ENCODE assay signal across 8 cellular contexts in genomic region chr1:153355445-153356071, GRCh38. TPM values are rescaled to one million over a fixed set of nuclear protein-coding genes. Genes with fewer than 3 reads are reported as not detected.
DNase-seq lines count a peak whose midpoint lies in the region; ATAC-seq and TF ChIP-seq lines count a peak whose summit lies in the region.

No MANE protein-coding gene starts in this region.

- H3K4me3 Mint-ChIP-seq in T-helper 17 cell: no peak overlapping the region

- CTCF ChIA-PET in AG04449 (lab: Yijun Ruan, JAX): interaction anchor here (0.7 to 14.9 kb wide), 10 partner anchors 9 to 304 kb away, joined by 3 to 527 read pairs (median 4); partner anchors contain the start of gene S100A12

- WGBS in sigmoid colon, 2 donors: 40 to 54% methylated on average over 10 of the region's 10 CpGs

- POLR2A ChIA-PET in AG04449 (lab: Yijun Ruan, JAX): no interaction called here

- H3K36me3 ChIP-seq in mucosa of descending colon (ENCODE audit: low read depth) (no peaks in the 10 kb centered on the region), sigmoid colon (no peaks in the 10 kb centered on the region)

- no peaks in the 10 kb centered on the region for H3K4me1 ChIP-seq in mucosa of descending colon (ENCODE audit: low read depth)
- H3K4me1 ChIP-seq in sigmoid colon: no peaks in the 10 kb centered on the region

- no peak overlapping the region for H3K27ac ChIP-seq in sigmoid colon

- H3K4me1 Mint-ChIP-seq in T-helper 17 cell: peaks cover 26% of the 10 kb centered on the region

- H3K4me3 ChIP-seq in AG04449 (ENCODE audit: low read depth, low read length): no peak overlapping the region
- no peak overlapping the region for H3K4me3 ChIP-seq in mucosa of descending colon
- H3K4me3 ChIP-seq in sigmoid colon: no peak overlapping the region

- no peaks in the 10 kb centered on the region for H3K9me3 ChIP-seq in T-helper 17 cell (ENCODE audit: control insufficient read depth, low read length, poor library complexity, severe bottlenecking)
- no peaks in the 10 kb centered on the region for H3K9me3 ChIP-seq in mucosa of descending colon
- H3K9me3 ChIP-seq in sigmoid colon: no peaks in the 10 kb centered on the region

- TF ChIP-seq CTCF in AG04449 (IDR thresholded peaks at IDR 0.05; ENCODE audit: insufficient read depth, low read length, missing control alignments) (peak; percentile 41), GM12874 (IDR thresholded peaks at IDR 0.05; ENCODE audit: insufficient read depth, low read depth, low read length) (peak; percentile 74), mucosa of descending colon (IDR thresholded peaks at IDR 0.05) (no peak), sigmoid colon (IDR thresholded peaks at IDR 0.05) (peak in 2 of 4 experiments; percentile 8 to 13)

- no peak overlapping the region for H3K27ac Mint-ChIP-seq in T-helper 17 cell

- peaks cover 14% of the 10 kb centered on the region for H3K27me3 Mint-ChIP-seq in T-helper 17 cell

- no peak for TF ChIP-seq EP300 in sigmoid colon (IDR thresholded peaks at IDR 0.05)

- peaks cover 0 to 13% (median 0%) of the 10 kb centered on the region in 3 donors for H3K27me3 ChIP-seq in sigmoid colon

- TF ChIP-seq POLR2A in sigmoid colon (IDR thresholded peaks at IDR 0.05): no peak

- intact Hi-C loops in mucosa of descending colon (cut with DNase I, micrococcal nuclease): loop anchor here in 1 of 2 donors (5.0 kb wide), 1 partner anchor 142 kb away; no protein-coding TSS in a partner anchor
- intact Hi-C loops in sigmoid colon (cut with DNase I): no loop called here

- DNase-seq in AG04449 (ENCODE audit: low read depth, low spot score): no peak
- DNase-seq in NCI-H1436 treated with DMSO at 0.1 percent for 48 hours (lab: John Stamatoyannopoulos, UW): peak; percentile 7
- peak in 2 of 3 donors; percentile 15 to 19 for DNase-seq in T-helper 17 cell
- DNase-seq in ecto neural progenitor cell (ENCODE audit: low spot score): peak; percentile 65
- DNase-seq in mucosa of descending colon: peak; percentile 43 to 76 (median 60)
- DNase-seq in sigmoid colon: no peak
- no peak for DNase-seq in mesenteric fat pad (ENCODE audit: low spot score)

- ATAC-seq in T-helper 17 cell: peak; percentile 74
- ATAC-seq in mucosa of descending colon: peak; percentile 81

- H3K36me3 Mint-ChIP-seq in T-helper 17 cell (ENCODE audit: low read depth): peaks cover 2% of the 10 kb centered on the region

RNA-seq across cellular contexts. Expression of gene S100A9, which starts 2.1 kb away (rescaled TPM):
- 100 to 1,000 TPM in 1 of 2 donors, 10 to 100 TPM in 1; 11.9 to 138 TPM for total RNA-seq in T-helper 17 cell
- total RNA-seq in mucosa of descending colon: 100 to 1,000 TPM in 1 of 3 donors, 10 to 100 TPM in 1, 1 to 10 TPM in 1; 5.5 to 151 (median 75.0) TPM
- total RNA-seq in sigmoid colon: 100 to 1,000 TPM in 3 of 4 donors, 10 to 100 TPM in 1; 73.4 to 943 (median 280) TPM
- 100 to 1,000 TPM; 221 to 449 (median 351) TPM for polyA plus RNA-seq in sigmoid colon
- total RNA-seq in mesenteric fat pad: 892 TPM

RNA-seq across cellular contexts. Expression of gene PGLYRP4, which starts 6.9 kb away (rescaled TPM):
- total RNA-seq in T-helper 17 cell: not detected
- total RNA-seq in mucosa of descending colon: not detected
- not detected for total RNA-seq in sigmoid colon
- 1 to 10 TPM in 1 of 3 donors, not detected in 2; 1.1 TPM for polyA plus RNA-seq in sigmoid colon
- total RNA-seq in mesenteric fat pad: not detected

RNA-seq across cellular contexts. Expression of gene S100A12, which starts 19.9 kb away (rescaled TPM):
- total RNA-seq in T-helper 17 cell: 1 to 10 TPM; 2.0 to 9.1 TPM
- 1 to 10 TPM in 1 of 3 donors, under 1 TPM in 1, not detected in 1; 0.87 to 1.5 TPM for total RNA-seq in mucosa of descending colon
- total RNA-seq in sigmoid colon: not detected
- 10 to 100 TPM in 2 of 3 donors, 1 to 10 TPM in 1; 2.9 to 23.4 (median 20.8) TPM for polyA plus RNA-seq in sigmoid colon
- 77.2 TPM for total RNA-seq in mesenteric fat pad

RNA-seq across cellular contexts. Expression of gene S100A8, which starts 35.3 kb away (rescaled TPM):
- total RNA-seq in T-helper 17 cell (100 to 1,000 TPM in 1 of 2 donors, 1 to 10 TPM in 1; 4.6 to 110 TPM), mucosa of descending colon (10 to 100 TPM in 2 of 3 donors, 1 to 10 TPM in 1; 3.4 to 90.6 (median 22.4) TPM), sigmoid colon (100 to 1,000 TPM in 1 of 4 donors, 10 to 100 TPM in 2, not detected in 1; 14.2 to 103 (median 32.1) TPM), mesenteric fat pad (674 TPM)
- polyA plus RNA-seq in sigmoid colon: 100 to 1,000 TPM in 1 of 3 donors, 10 to 100 TPM in 2; 68.8 to 109 (median 95.7) TPM

RNA-seq across cellular contexts. Expression of gene PGLYRP3, which starts 42.8 kb away (rescaled TPM):
- total RNA-seq in T-helper 17 cell (not detected), mucosa of descending colon (not detected), sigmoid colon (not detected), mesenteric fat pad (not detected)
- polyA plus RNA-seq in sigmoid colon: under 1 TPM in 1 of 3 donors, not detected in 2; 0.16 TPM

Comparison
In these comparisons a context has a peak if more than half of its experiments do, and no peak if none do; other contexts are left out.
1. DNase-seq: peak in NCI-H1436 treated with DMSO at 0.1 percent for 48 hours (single experiment), T-helper 17 cell (2 of 3), ecto neural progenitor cell (single experiment) and mucosa of descending colon (3 of 3); none in AG04449 (single experiment), sigmoid colon (single experiment) and mesenteric fat pad (single experiment).